In genomic region chr1:21327566-21328323, GRCh38 we compare ENCODE assay signal across 14 cellular contexts. TPM values are rescaled to one million over a fixed set of nuclear protein-coding genes. Genes with fewer than 3 reads are reported as not detected.
DNase-seq lines count a peak whose midpoint lies in the region; ATAC-seq and TF ChIP-seq lines count a peak whose summit lies in the region.
"Had no signal": no experiment of that assay in that cellular context is flagged by ENCODE, and none has a peak within 500 bp of the region (broad histone marks: within the 10 kb centered on the region; RNA-seq: fewer than 3 reads in every experiment).

No MANE protein-coding gene starts in this region.

- POLR2A ChIA-PET in MCF 10A (lab: Yijun Ruan, JAX) = no interaction called here
- POLR2A ChIA-PET in naive thymus-derived CD8-positive, alpha-beta T cell (lab: Charles Lee) = interaction anchor here (0.6 to 9.7 kb wide), 7 partner anchors 8 to 1726 kb away, joined by 3 to 218 read pairs (median 4); partner anchors contain the start of gene ECE1

- intact Hi-C loops in MCF 10A (cut with micrococcal nuclease) (no loop called here), mammary epithelial cell (cut with micrococcal nuclease) (no loop called here), body of pancreas (cut with DNase I) (no loop called here)

- DNase-seq in MCF 10A (ENCODE audit: unreplicated experiment) (no peak), mammary epithelial cell (no peak), body of pancreas (no peak), type B pancreatic cell (ENCODE audit: extremely low spot score, unreplicated experiment) (no peak), NAMALWA (ENCODE audit: low spot score) (no peak), AG08396 (ENCODE audit: low spot score) (no peak)
- no peak for DNase-seq in naive thymus-derived CD8-positive, alpha-beta T cell
- DNase-seq: activated CD4-positive, alpha-beta T cell treated with anti-CD3 and anti-CD28 coated beads for 48 hours; GM23248; kidney glomerular epithelial cell; NCI-H226; posterior cingulate gyrus; RPMI8226 had no signal

- no peak overlapping the region for H3K27ac ChIP-seq in mammary epithelial cell (ENCODE audit: insufficient read depth, low read depth, low read length)
- peak overlapping the region; percentile 40 to 91 (median 84) for H3K27ac ChIP-seq in body of pancreas
- H3K27ac ChIP-seq: GM23248 had no signal

- peaks cover 52% of the 10 kb centered on the region for H3K4me1 Mint-ChIP-seq in MCF 10A (ENCODE audit: insufficient read depth, unreplicated experiment)
- peaks cover 46 to 93% (median 90%) of the 10 kb centered on the region in 4 donors for H3K4me1 Mint-ChIP-seq in naive thymus-derived CD8-positive, alpha-beta T cell
- H3K4me1 Mint-ChIP-seq in type B pancreatic cell (ENCODE audit: unreplicated experiment) = peaks cover 74% of the 10 kb centered on the region

- ATAC-seq in body of pancreas (no peak), HG02610 (IDR thresholded peaks at IDR 0.05; ENCODE audit: unreplicated experiment) (no peak)
- ATAC-seq in naive thymus-derived CD8-positive, alpha-beta T cell = no peak

- H3K4me1 ChIP-seq in mammary epithelial cell (ENCODE audit: insufficient read depth, low read length) (peaks cover 43% of the 10 kb centered on the region), body of pancreas (peaks cover 97% of the 10 kb centered on the region)

- H3K79me2 ChIP-seq in mammary epithelial cell (ENCODE audit: insufficient read depth, low read length) = peaks cover 42% of the 10 kb centered on the region

- H3K4me3 ChIP-seq in mammary epithelial cell (replicated peaks in 1 of 3; ENCODE audit: insufficient read depth in 1 of 3, low read depth in 2 of 3, low read length in 3 of 3) = no peak overlapping the region
- H3K4me3 ChIP-seq in body of pancreas = no peak overlapping the region
- H3K4me3 ChIP-seq: GM23248 had no signal

- BruUV-seq in MCF 10A (replicated peaks; lab: Mats Ljungman, UMichigan) (no TSS peak), mammary epithelial cell (replicated peaks; lab: Mats Ljungman, UMichigan) (no TSS peak)

- H3K36me3 ChIP-seq in mammary epithelial cell (ENCODE audit: insufficient read depth, low read length) (no peaks in the 10 kb centered on the region), body of pancreas (replicated peaks in 1 of 2; ENCODE audit: insufficient read depth in 1 of 2, low read depth in 2 of 2) (no peaks in the 10 kb centered on the region)

- H3K36me3 Mint-ChIP-seq in MCF 10A (ENCODE audit: insufficient read depth, unreplicated experiment) = peaks cover 11% of the 10 kb centered on the region
- H3K36me3 Mint-ChIP-seq in naive thymus-derived CD8-positive, alpha-beta T cell = peaks cover 0 to 6% (median 0%) of the 10 kb centered on the region in 3 donors
- H3K36me3 Mint-ChIP-seq in type B pancreatic cell = peaks cover 3% of the 10 kb centered on the region

- H2AFZ ChIP-seq in mammary epithelial cell (ENCODE audit: low read depth, low read length) = no peak overlapping the region
- H2AFZ ChIP-seq: GM23248 had no signal

- in situ Hi-C loops in mammary epithelial cell (cut with MboI; ENCODE audit: low sequenced_read_pairs in 2 of 2) = no loop called here

- no peaks in the 10 kb centered on the region for H3K9me3 ChIP-seq in mammary epithelial cell (replicated peaks; ENCODE audit: insufficient read depth, low read length)
- H3K9me3 ChIP-seq in body of pancreas = no peaks in the 10 kb centered on the region

- TF ChIP-seq POLR2A in body of pancreas (IDR thresholded peaks at IDR 0.05) = no peak

- no peaks in the 10 kb centered on the region for H3K9me3 Mint-ChIP-seq in MCF 10A (ENCODE audit: unreplicated experiment)
- H3K9me3 Mint-ChIP-seq in naive thymus-derived CD8-positive, alpha-beta T cell = no peaks in the 10 kb centered on the region
- H3K9me3 Mint-ChIP-seq in type B pancreatic cell = no peaks in the 10 kb centered on the region

- H3K4me3 Mint-ChIP-seq in MCF 10A (ENCODE audit: unreplicated experiment) (no peak overlapping the region), type B pancreatic cell (peak overlapping the region; percentile 67)
- peak overlapping the region in 5 of 10 donors; percentile 7 to 52 (median 15) for H3K4me3 Mint-ChIP-seq in naive thymus-derived CD8-positive, alpha-beta T cell

- H3K27me3 Mint-ChIP-seq in MCF 10A (ENCODE audit: insufficient read depth, unreplicated experiment) (no peaks in the 10 kb centered on the region), type B pancreatic cell (no peaks in the 10 kb centered on the region)
- no peaks in the 10 kb centered on the region for H3K27me3 Mint-ChIP-seq in naive thymus-derived CD8-positive, alpha-beta T cell

- no peaks in the 10 kb centered on the region for H4K20me1 ChIP-seq in mammary epithelial cell (ENCODE audit: insufficient read depth, low read length)

- H3K27ac Mint-ChIP-seq in MCF 10A (ENCODE audit: low read depth, unreplicated experiment) (peak overlapping the region; percentile 9), type B pancreatic cell (peak overlapping the region; percentile 46)
- H3K27ac Mint-ChIP-seq in naive thymus-derived CD8-positive, alpha-beta T cell = peak overlapping the region; percentile 12 to 96 (median 76)

- WGBS in mammary epithelial cell (ENCODE audit: low coverage, missing lambda C conversion rate) = 91% methylated on average over 12 of the region's 15 CpGs
- 83 to 85% methylated on average over 6 to 15 of the region's 15 CpGs for WGBS in body of pancreas, 2 donors

- dilution Hi-C loops in mammary epithelial cell (cut with HindIII; ENCODE audit: low sequenced_read_pairs) = no loop called here

- H3K9ac ChIP-seq in mammary epithelial cell (ENCODE audit: insufficient read depth, low read length) = no peak overlapping the region

- no peaks in the 10 kb centered on the region for H3K27me3 ChIP-seq in mammary epithelial cell (ENCODE audit: insufficient read depth, low read length)
- no peaks in the 10 kb centered on the region for H3K27me3 ChIP-seq in body of pancreas

- CTCF ChIA-PET in MCF 10A (lab: Yijun Ruan, JAX) = interaction anchor here (0.7 to 3.4 kb wide), 2 partner anchors 73 to 966 kb away, joined by 3 to 17 read pairs; no protein-coding TSS in a partner anchor
- CTCF ChIA-PET in mammary epithelial cell (lab: Charles Lee; ENCODE audit: low non-redundant PET) = no interaction called here

- no peak for TF ChIP-seq CTCF in MCF 10A (IDR thresholded peaks at IDR 0.05; ENCODE audit: unreplicated experiment)
- no peak for TF ChIP-seq CTCF in mammary epithelial cell (conservative IDR thresholded peaks at IDR 0.05 in 1 of 2, IDR thresholded peaks at IDR 0.05 in 1 of 2; ENCODE audit: extremely low read depth in 1 of 2, insufficient read depth in 1 of 2, low read depth in 1 of 2, low read length in 2 of 2)
- no peak for TF ChIP-seq CTCF in body of pancreas (IDR thresholded peaks at IDR 0.05)
- no peak for TF ChIP-seq CTCF in type B pancreatic cell (conservative IDR thresholded peaks at IDR 0.05)

- no peak overlapping the region for H3K4me2 ChIP-seq in mammary epithelial cell (ENCODE audit: insufficient read depth, low read depth, low read length)

RNA-seq across cellular contexts. Expression of gene ECE1, which starts 37.5 kb away (rescaled TPM):
- total RNA-seq in MCF 10A (2022) (40.0 and 46.8 TPM in 2 replicates), mammary epithelial cell (100 to 1,000 TPM in 1 of 2 donors, 10 to 100 TPM in 1; 86.3 to 153 TPM), body of pancreas (10 to 100 TPM; 79.1 to 83.3 TPM), type B pancreatic cell (ENCODE audit: low replicate concordance) (37.2 and 49.8 TPM in 2 replicates)
- 65.7 TPM for polyA plus RNA-seq in mammary epithelial cell
- 75.5 TPM for polyA minus RNA-seq in mammary epithelial cell
- 10 to 100 TPM; 51.7 to 53.6 TPM for total RNA-seq in naive thymus-derived CD8-positive, alpha-beta T cell
- polyA plus RNA-seq in naive thymus-derived CD8-positive, alpha-beta T cell = 10 to 100 TPM in 2 of 3 donors, 1 to 10 TPM in 1; 9.1 to 37.3 (median 20.5) TPM

Comparison
In these comparisons a context has a peak if more than half of its experiments do, and no peak if none do; other contexts are left out.
1. H3K27ac Mint-ChIP-seq: peak in every context shown above with its lines; median percentile 76 in naive thymus-derived CD8-positive, alpha-beta T cell; 46 in type B pancreatic cell; 9 in MCF 10A.